In the genomic region with DNA sequence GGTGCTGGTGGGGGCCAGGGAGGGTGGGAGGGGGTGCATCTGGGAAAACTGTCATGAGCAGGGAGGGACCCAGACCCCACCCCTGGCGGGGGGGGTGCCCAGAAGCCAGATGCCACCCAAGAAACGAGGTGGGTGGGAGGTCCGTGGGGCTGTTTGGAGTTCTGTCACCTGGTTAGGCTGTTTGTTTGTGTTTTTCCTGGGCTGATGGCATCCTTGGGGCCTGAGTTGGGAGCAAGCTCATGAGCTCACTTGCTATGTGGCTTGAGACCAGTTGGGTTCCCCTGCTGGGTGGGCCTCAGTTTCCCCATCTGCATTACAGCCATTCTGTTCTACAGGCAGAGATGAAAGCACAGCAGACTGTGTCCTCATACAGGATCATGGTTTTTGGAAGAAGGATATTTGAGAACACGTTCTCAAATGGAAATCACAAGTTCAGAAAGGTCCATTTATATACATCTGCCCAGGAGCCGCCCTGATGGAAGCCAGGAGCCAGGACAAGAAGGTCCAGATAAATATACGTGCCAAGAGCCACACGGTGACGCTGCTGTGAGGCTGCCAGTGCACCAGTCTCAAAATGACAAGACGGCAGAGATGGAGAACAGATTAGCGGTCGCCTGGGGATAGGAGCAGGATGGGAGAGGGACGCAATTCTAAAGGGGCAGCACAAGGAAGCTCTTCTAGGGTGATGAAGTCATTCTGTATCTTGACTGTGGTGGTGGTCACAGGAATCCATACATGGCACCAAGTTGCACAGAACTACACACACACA, we compare ENCODE assay signal across 14 cellular contexts.
DNase-seq lines count a peak whose midpoint lies in the region; ATAC-seq and TF ChIP-seq lines count a peak whose summit lies in the region.
"Had no signal": no experiment of that assay in that cellular context is flagged by ENCODE, and none has a peak within 500 bp of the region (broad histone marks: within the 10 kb centered on the region; RNA-seq: fewer than 3 reads in every experiment).

No MANE protein-coding gene starts in this region.

- CTCF ChIA-PET in RWPE1 (lab: Yijun Ruan, JAX): no interaction called here

- H3K9me3 ChIP-seq in BE2C (no peaks in the 10 kb centered on the region), trophoblast cell (ENCODE audit: insufficient read depth, low read depth, low read length) (no peaks in the 10 kb centered on the region)
- H3K9me3 ChIP-seq: adrenal gland had no signal

- no peak overlapping the region for H2BK5ac ChIP-seq in trophoblast cell (ENCODE audit: low read depth, low read length, poor library complexity)

- H4K8ac ChIP-seq in trophoblast cell (ENCODE audit: low read depth, low read length): no peak overlapping the region

- DNase-seq in BE2C (peak; percentile 63), RWPE1 (ENCODE audit: low spot score) (no peak), hepatic stellate cell (ENCODE audit: low spot score) (peak; percentile 66), trophoblast cell (no peak), medulla oblongata (ENCODE audit: extremely low spot score) (no peak), NCI-H1105 (lab: John Stamatoyannopoulos, UW) (no peak)
- DNase-seq: activated CD8-positive, alpha-beta T cell treated with anti-CD3 and anti-CD28 coated beads for 36 hours; naive thymus-derived CD4-positive, alpha-beta T cell; NCI-H2081 treated with DMSO at 0.1 percent for 48 hours; stimulated activated CD4-positive, alpha-beta T cell treated with anti-CD3 and anti-CD28 coated beads, Interleukin-1b, Interleukin-23, amount 100 ng/mL, for 48 hours had no signal

- no peak overlapping the region for H3K18ac ChIP-seq in trophoblast cell (ENCODE audit: low read length)

- no peak overlapping the region for H3K4me2 ChIP-seq in trophoblast cell (ENCODE audit: low read length)

- H4K91ac ChIP-seq in trophoblast cell (ENCODE audit: low read depth, low read length): no peak overlapping the region

- no peak overlapping the region for H3K14ac ChIP-seq in trophoblast cell (ENCODE audit: low read length)

- WGBS in trophoblast cell (ENCODE audit: extremely low coverage, insufficient coverage, insufficient read length): no CpG with 5 or more reads among the region's 12 CpGs

- no peaks in the 10 kb centered on the region for H3K79me1 ChIP-seq in trophoblast cell (ENCODE audit: low read length)

- no peaks in the 10 kb centered on the region for H3K36me3 ChIP-seq in BE2C
- no peaks in the 10 kb centered on the region for H3K36me3 ChIP-seq in trophoblast cell (ENCODE audit: control insufficient read depth in 1 of 2, insufficient read depth in 2 of 2, low read length in 2 of 2)
- H3K36me3 ChIP-seq: adrenal gland, tibial nerve had no signal

- H3K9ac ChIP-seq in trophoblast cell (ENCODE audit: low read length): no peak overlapping the region

- peaks cover 7% of the 10 kb centered on the region for H3K4me1 ChIP-seq in BE2C
- no peaks in the 10 kb centered on the region for H3K4me1 ChIP-seq in trophoblast cell (ENCODE audit: control insufficient read depth in 1 of 2, insufficient read depth in 2 of 2, low read length in 2 of 2)
- H3K4me1 ChIP-seq: adrenal gland had no signal

- H2AK5ac ChIP-seq in trophoblast cell (ENCODE audit: low read length): no peak overlapping the region

- H3K4ac ChIP-seq in trophoblast cell (ENCODE audit: low read depth, low read length): no peak overlapping the region

- ATAC-seq in HG02852 (IDR thresholded peaks at IDR 0.05; ENCODE audit: unreplicated experiment): no peak
- ATAC-seq in HG02610 (IDR thresholded peaks at IDR 0.05; ENCODE audit: unreplicated experiment): no peak
- ATAC-seq: activated CD8-positive, alpha-beta T cell treated with anti-CD3 and anti-CD28 coated beads for 36 hours; naive thymus-derived CD4-positive, alpha-beta T cell had no signal

- no peak overlapping the region for H4K12ac ChIP-seq in trophoblast cell (ENCODE audit: low read depth, low read length)

- H2BK120ac ChIP-seq in trophoblast cell (ENCODE audit: insufficient read depth, low read length, poor library complexity): no peak overlapping the region

- H3K27me3 ChIP-seq in BE2C: no peaks in the 10 kb centered on the region
- no peaks in the 10 kb centered on the region for H3K27me3 ChIP-seq in trophoblast cell (ENCODE audit: insufficient read depth, low read length)
- H3K27me3 ChIP-seq: adrenal gland, tibial nerve had no signal

- H3K27ac ChIP-seq in RWPE1 (0 out of 2 replicates have a peak overlapping the region, but pooled peaks have one; percentile 7), trophoblast cell (ENCODE audit: low read depth, low read length) (no peak overlapping the region)
- H3K27ac ChIP-seq: adrenal gland, tibial nerve had no signal

- TF ChIP-seq CTCF in BE2C (IDR thresholded peaks at IDR 0.05; ENCODE audit: low read depth, low read length): peak; percentile 40
- no peak for TF ChIP-seq CTCF in RWPE1 (conservative IDR thresholded peaks at IDR 0.05; ENCODE audit: low read depth)

- H3K4me3 ChIP-seq in BE2C (ENCODE audit: low read depth, low read length) (no peak overlapping the region), trophoblast cell (ENCODE audit: low read depth, low read length) (peak overlapping the region; percentile 18)
- H3K4me3 ChIP-seq: adrenal gland, tibial nerve had no signal

- POLR2A ChIA-PET in RWPE1 (lab: Yijun Ruan, JAX; ENCODE audit: low non-redundant PET): no interaction called here

- no peak overlapping the region for H2AFZ ChIP-seq in trophoblast cell (ENCODE audit: insufficient read depth, low read length, poor library complexity)

- H2BK12ac ChIP-seq in trophoblast cell (ENCODE audit: low read length): no peak overlapping the region

- no peak overlapping the region for H3K23ac ChIP-seq in trophoblast cell (ENCODE audit: low read length)

- no peaks in the 10 kb centered on the region for H3K79me2 ChIP-seq in trophoblast cell (ENCODE audit: control insufficient read depth, insufficient read depth, low read length, poor library complexity)

Comparison
In these comparisons a context has a peak if more than half of its experiments do, and no peak if none do; other contexts are left out.
1. DNase-seq: peak in BE2C (single experiment) and hepatic stellate cell (single experiment); none in RWPE1 (single experiment), trophoblast cell (0 of 2), medulla oblongata (single experiment) and NCI-H1105 (single experiment).